Comparison of ENCODE assay signal across 10 cellular contexts in genomic region chrX:110180176-110180927, GRCh38.
DNase-seq lines count a peak whose midpoint lies in the region; ATAC-seq and TF ChIP-seq lines count a peak whose summit lies in the region.
"Had no signal": no experiment of that assay in that cellular context is flagged by ENCODE, and none has a peak within 500 bp of the region (broad histone marks: within the 10 kb centered on the region; RNA-seq: fewer than 3 reads in every experiment).

No MANE protein-coding gene starts in this region.

- H3K4me1 ChIP-seq in heart left ventricle (peaks cover 0 to 26% (median 3%) of the 10 kb centered on the region in 12 donors), suprapubic skin (peaks cover 6% of the 10 kb centered on the region)

- ATAC-seq in GM21515 (IDR thresholded peaks at IDR 0.05; ENCODE audit: unreplicated experiment) (peak; percentile 40), heart left ventricle (peak; percentile 63 to 87 (median 83))

- TF ChIP-seq EP300 in suprapubic skin (IDR thresholded peaks at IDR 0.05) = no peak

- 50 to 79% (median 68%) methylated on average over 5 of the region's 5 CpGs for WGBS in heart left ventricle, 4 donors
- WGBS in suprapubic skin = 57% methylated on average over 5 of the region's 5 CpGs

- in situ Hi-C loops in ACHN (cut with HindIII; ENCODE audit: low pct_ligation_motif_present, low pct_unique_long_range_greater_than_20kb, low sequenced_read_pairs) = no loop called here

- H3K27ac ChIP-seq in heart left ventricle = no peak overlapping the region
- no peak overlapping the region for H3K27ac ChIP-seq in suprapubic skin
- H3K27ac ChIP-seq: BLaER1 treated with 17β-estradiol and CSF1 and Interleukin-3, amounts not matched to agents 10 nM and 100 nM had no signal

- no peak for TF ChIP-seq CTCF in heart left ventricle (IDR thresholded peaks at IDR 0.05)
- no peak for TF ChIP-seq CTCF in suprapubic skin (IDR thresholded peaks at IDR 0.05)

- DNase-seq in ACHN (peak; percentile 40), MG63 (peak; percentile 71), heart left ventricle (peak in 2 of 5 donors; percentile 21 to 40), NCI-H146 (lab: John Stamatoyannopoulos, UW) (no peak), NCI-H1694 treated with DMSO at 0.1 percent for 48 hours (lab: John Stamatoyannopoulos, UW) (no peak), KG1 (lab: John Stamatoyannopoulos, UW) (no peak), suprapubic skin (ENCODE audit: low spot score in 2 of 2) (no peak)
- DNase-seq: activated CD4-positive, alpha-beta T cell treated with anti-CD3 and anti-CD28 coated beads, Interleukin-2, amount 50 U/mL, for 4 hours had no signal

- H3K4me3 ChIP-seq in MG63 = no peak overlapping the region
- H3K4me3 ChIP-seq in heart left ventricle = no peak overlapping the region
- no peak overlapping the region for H3K4me3 ChIP-seq in suprapubic skin
- H3K4me3 ChIP-seq: BLaER1 treated with 17β-estradiol and CSF1 and Interleukin-3, amounts not matched to agents 10 nM and 100 nM had no signal

- H3K36me3 ChIP-seq in MG63 = peaks cover 3% of the 10 kb centered on the region
- no peaks in the 10 kb centered on the region for H3K36me3 ChIP-seq in heart left ventricle
- H3K36me3 ChIP-seq in suprapubic skin = no peaks in the 10 kb centered on the region

- intact Hi-C loops in heart left ventricle (cut with DNase I) = no loop called here

- H3K27me3 ChIP-seq in MG63 = no peaks in the 10 kb centered on the region
- H3K27me3 ChIP-seq in heart left ventricle = peaks cover 0 to 12% (median 0%) of the 10 kb centered on the region in 9 donors
- H3K27me3 ChIP-seq in suprapubic skin = no peaks in the 10 kb centered on the region

- H3K9me3 ChIP-seq in MG63 = no peaks in the 10 kb centered on the region
- no peaks in the 10 kb centered on the region for H3K9me3 ChIP-seq in heart left ventricle
- no peaks in the 10 kb centered on the region for H3K9me3 ChIP-seq in suprapubic skin

- no peak for TF ChIP-seq POLR2A in heart left ventricle (IDR thresholded peaks at IDR 0.05)
- TF ChIP-seq POLR2A in suprapubic skin (IDR thresholded peaks at IDR 0.05) = no peak

Comparison
In these comparisons a context has a peak if more than half of its experiments do, and no peak if none do; other contexts are left out.
1. DNase-seq: peak in ACHN (single experiment) and MG63 (single experiment); none in NCI-H146 (single experiment), NCI-H1694 treated with DMSO at 0.1 percent for 48 hours (single experiment), KG1 (single experiment) and suprapubic skin (0 of 2).